In the genomic region with DNA sequence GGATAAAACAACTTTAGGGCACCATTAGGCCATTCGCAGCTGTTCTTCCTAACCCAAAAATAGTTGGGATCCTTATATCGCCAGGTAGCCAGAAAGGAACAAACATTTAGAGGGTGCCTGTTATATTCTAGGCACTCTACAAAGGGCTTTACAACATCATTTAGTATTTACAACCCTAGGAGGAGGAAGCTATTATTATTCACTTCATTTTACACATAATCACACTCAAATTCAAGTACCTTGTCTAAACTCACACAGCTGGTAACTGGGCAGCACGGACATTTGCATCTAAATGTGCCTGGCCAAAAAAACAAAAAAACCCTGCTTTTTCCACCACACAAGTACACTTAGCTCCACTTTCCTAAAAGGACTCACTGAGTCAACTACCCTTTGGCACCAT, we compare ENCODE assay signal across 15 cellular contexts.
"Had no signal": no experiment of that assay in that cellular context is flagged by ENCODE, and none has a peak within 500 bp of the region (broad histone marks: within the 10 kb centered on the region; RNA-seq: fewer than 3 reads in every experiment).

No MANE protein-coding gene starts in this region.

- H3K4me1 ChIP-seq: gastroesophageal sphincter, pancreas, tibial nerve, vagina had no signal

- ATAC-seq: gastroesophageal sphincter; mucosa of descending colon; naive thymus-derived CD4-positive, alpha-beta T cell had no signal

- H3K27me3 ChIP-seq: gastroesophageal sphincter, tibial nerve, vagina had no signal

- DNase-seq: activated CD4-positive, alpha-beta T cell treated with anti-CD3 and anti-CD28 coated beads, Interleukin-2, amount 10 ng/mL, durations not matched to agents 24 days and 14 days; activated CD4-positive, CD25-positive, alpha-beta regulatory T cell; activated gamma-delta T cell treated with Interleukin-2 at 50 U/mL for 16 hours; amniotic stem cell; mucosa of descending colon; naive thymus-derived CD4-positive, alpha-beta T cell; pancreas; stimulated activated CD4-positive, alpha-beta T cell treated with anti-CD3 and anti-CD28 coated beads, Interleukin-15, amount 100 ng/mL, for 24 hours; stimulated activated CD4-positive, alpha-beta T cell treated with anti-CD3 and anti-CD28 coated beads, Interleukin-4, amount 100 ng/mL, for 24 hours; stimulated activated naive CD4-positive, alpha-beta T cell; substantia nigra had no signal

- H3K36me3 ChIP-seq: gastroesophageal sphincter, pancreas, tibial nerve, vagina had no signal

- H3K9me3 ChIP-seq: gastroesophageal sphincter, mucosa of descending colon, pancreas, tibial nerve, vagina had no signal

- H3K27ac ChIP-seq: gastroesophageal sphincter, pancreas, skin epidermis, tibial nerve, vagina had no signal

- H3K4me3 ChIP-seq: gastroesophageal sphincter, mucosa of descending colon, pancreas, skin epidermis, tibial nerve, vagina had no signal
